In genomic region chr19:49817964-49818690, GRCh38 we compare ENCODE assay signal across 8 cellular contexts. TPM values are rescaled to one million over a fixed set of nuclear protein-coding genes. Genes with fewer than 3 reads are reported as not detected.
A peak's percentile ranks its signal among the peaks of the same experiment; 100 is the strongest.
DNase-seq lines count a peak whose midpoint lies in the region; ATAC-seq lines count a peak whose summit lies in the region.

MED25 (plus strand) TSS chr19:49818289; CDS start chr19:49818342, 53 bp downstream.

- H3K9me3 ChIP-seq in CD4-positive, alpha-beta memory T cell (ENCODE audit: control insufficient read depth in 1 of 2, low read length in 2 of 2), result no peaks in the 10 kb centered on the region

- peaks cover 0 to 5% (median 0%) of the 10 kb centered on the region in 8 donors for H3K9me3 Mint-ChIP-seq in CD4-positive, alpha-beta memory T cell

- DNase-seq in CD4-positive, alpha-beta memory T cell, result peak; percentile 90 to 96 (median 95)
- DNase-seq in NCI-H82 (lab: John Stamatoyannopoulos, UW) (peak; percentile 95), lung microvascular endothelial cell (ENCODE audit: low read depth in 2 of 2) (peak; percentile 86 to 91)
- peak; percentile 98 for DNase-seq in activated CD8-positive, alpha-beta memory T cell treated with anti-CD3 and anti-CD28 coated beads for 24 hours
- peak; percentile 84 for DNase-seq in effector CD8-positive, alpha-beta T cell (lab: John Stamatoyannopoulos, UW)
- DNase-seq in stimulated activated CD4-positive, alpha-beta T cell treated with anti-CD3 and anti-CD28 coated beads, TNF-alpha, amount 100 ng/mL, for 48 hours (ENCODE audit: low read depth in 3 of 3), result peak; percentile 75 to 80 (median 76)

- CTCF ChIA-PET in CD4-positive, alpha-beta memory T cell (lab: Charles Lee; ENCODE audit: partially characterized antibody), result interaction anchor here (1.0 kb wide), 1 partner anchor 101 kb away, joined by 4 read pairs; no protein-coding TSS in a partner anchor

- ATAC-seq in GM19397 (IDR thresholded peaks at IDR 0.05; ENCODE audit: unreplicated experiment), result peak; percentile 65
- ATAC-seq in HG03571 (IDR thresholded peaks at IDR 0.05; ENCODE audit: unreplicated experiment), result peak; percentile 68

- intact Hi-C loops in CD4-positive, alpha-beta memory T cell (cut with micrococcal nuclease), result loop anchor here (1.0 to 5.0 kb wide), 6 partner anchors 32 to 209 kb away; partner anchors contain the start of genes AKT1S1, ATF5, NUP62 and PNKP

- peaks cover 33% of the 10 kb centered on the region for H3K4me1 ChIP-seq in CD4-positive, alpha-beta memory T cell (ENCODE audit: insufficient read depth, low read length)

- H3K4me3 ChIP-seq in CD4-positive, alpha-beta memory T cell (ENCODE audit: low read length in 2 of 2), result peak within 1 kb of the TSS; percentile 64 to 88

- H3K27me3 Mint-ChIP-seq in CD4-positive, alpha-beta memory T cell, result no peaks in the 10 kb centered on the region

- POLR2A ChIA-PET in CD4-positive, alpha-beta memory T cell (lab: Charles Lee; ENCODE audit: partially characterized antibody), result interaction anchor here (0.7 to 4.3 kb wide), 12 partner anchors 8 to 112 kb away, joined by 3 to 46 read pairs (median 7); partner anchors contain the start of genes AKT1S1, AP2A1, NUP62 and PTOV1

- no peaks in the 10 kb centered on the region for H3K27me3 ChIP-seq in CD4-positive, alpha-beta memory T cell (ENCODE audit: insufficient read depth, low read length)

- H3K36me3 ChIP-seq in CD4-positive, alpha-beta memory T cell (ENCODE audit: insufficient read depth, low read length), result peaks cover 8% of the 10 kb centered on the region

- H3K4me1 Mint-ChIP-seq in CD4-positive, alpha-beta memory T cell, result peaks cover 17 to 53% (median 36%) of the 10 kb centered on the region in 4 donors

- peak within 1 kb of the TSS; percentile 95 for H3K27ac ChIP-seq in CD4-positive, alpha-beta memory T cell (ENCODE audit: low read depth, low read length)

- peak within 1 kb of the TSS; percentile 89 to 99 (median 99) for H3K4me3 Mint-ChIP-seq in CD4-positive, alpha-beta memory T cell

- peak within 1 kb of the TSS; percentile 98 to 100 (median 100) for H3K27ac Mint-ChIP-seq in CD4-positive, alpha-beta memory T cell

- peaks cover 1 to 24% of the 10 kb centered on the region in 2 donors for H3K36me3 Mint-ChIP-seq in CD4-positive, alpha-beta memory T cell

RNA-seq across cellular contexts. Expression of gene MED25, which starts in this region (rescaled TPM):
- 10 to 100 TPM; 41.8 to 48.8 TPM for total RNA-seq in CD4-positive, alpha-beta memory T cell
- 10 to 100 TPM; 10.7 to 22.9 TPM for polyA plus RNA-seq in CD4-positive, alpha-beta memory T cell
- total RNA-seq in lung microvascular endothelial cell, result 7.6 and 9.9 TPM in 2 replicates

Comparison
In these comparisons a context has a peak if more than half of its experiments do, and no peak if none do; other contexts are left out.
1. Peak in every context shown above with its lines: DNase-seq, ATAC-seq, H3K4me3 ChIP-seq and H3K27ac ChIP-seq.